Comparison of ENCODE assay signal across 1 cellular context in genomic region chr21:42414928-42415769, GRCh38.
TF ChIP-seq lines count a peak whose summit lies in the region.

No MANE protein-coding gene starts in this region.

TF ChIP-seq in GM12878, 131 proteins besides CTCF, POLR2A, EP300 and RAD21 (continued from another document):
- TF ChIP-seq ZNF687 (IDR thresholded peaks at IDR 0.05) (peak; percentile 97), JUND (IDR thresholded peaks at IDR 0.05; ENCODE audit: low read depth, low read length) (peak; percentile 83), E2F8 (IDR thresholded peaks at IDR 0.05; ENCODE audit: low read depth, partially characterized antibody) (peak; percentile 19), SUZ12 (IDR thresholded peaks at IDR 0.05; ENCODE audit: unreplicated experiment) (no peak), BACH1 (IDR thresholded peaks at IDR 0.05; ENCODE audit: borderline replicate concordance) (peak; percentile 70), ZNF592 (IDR thresholded peaks at IDR 0.05) (peak; percentile 88), RFX5 (IDR thresholded peaks at IDR 0.05; ENCODE audit: low read depth, low read length) (peak; percentile 61; the same call in 1 of the 2 replicates), JUNB (IDR thresholded peaks at IDR 0.05) (peak; percentile 88), KLF5 (IDR thresholded peaks at IDR 0.05; ENCODE audit: partially characterized antibody) (peak; percentile 56), ZBTB40 (IDR thresholded peaks at IDR 0.05; ENCODE audit: borderline replicate concordance) (no peak; the same call in 1 of the 2 replicates), PML (IDR thresholded peaks at IDR 0.05; ENCODE audit: low read length) (no peak), RBBP5 (conservative IDR thresholded peaks at IDR 0.05) (no peak), IRF3 (IDR thresholded peaks at IDR 0.05) (no peak)
